In the genomic region with DNA sequence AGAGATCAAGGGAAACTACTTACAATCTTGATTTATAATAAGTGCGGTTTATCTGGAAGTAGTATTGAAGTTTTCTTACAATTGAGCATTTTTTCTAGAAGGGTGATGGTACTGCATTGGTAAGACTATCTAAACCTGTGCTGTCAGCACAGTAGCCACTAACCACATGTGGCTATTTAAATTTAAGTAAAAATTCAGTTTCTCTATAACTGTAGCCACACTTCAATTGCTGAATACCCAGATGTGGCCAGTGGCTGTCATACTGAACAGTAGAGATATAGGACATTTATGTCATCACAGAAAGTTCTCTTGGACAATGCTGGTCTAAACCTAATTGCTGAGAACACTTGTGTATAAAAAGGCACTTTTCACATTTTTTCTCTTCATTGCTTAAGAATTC, we compare ENCODE assay signal across 17 cellular contexts.
"Had no signal": no experiment of that assay in that cellular context is flagged by ENCODE, and none has a peak within 500 bp of the region (broad histone marks: within the 10 kb centered on the region; RNA-seq: fewer than 3 reads in every experiment).

No MANE protein-coding gene starts in this region.

- H3K9me3 Mint-ChIP-seq: activated CD4-positive, alpha-beta memory T cell treated with anti-CD3 and anti-CD28 coated beads, Interleukin-2, amount 10 ng/mL, durations not matched to agents 7 days and 5 days; activated T-cell treated with anti-CD3 and anti-CD28 coated beads, Interleukin-2, amount 50 U/mL, for 4 hours; neural crest cell; WTC11 had no signal

- H3K27me3 ChIP-seq: adrenal gland, foreskin keratinocyte, thyroid gland had no signal

- H2AFZ ChIP-seq: parathyroid adenoma had no signal

- H3K9me3 ChIP-seq: adrenal gland, thyroid gland had no signal

- H3K4me1 ChIP-seq: adrenal gland, foreskin keratinocyte, parathyroid adenoma had no signal

- H3K27ac Mint-ChIP-seq: activated CD4-positive, alpha-beta memory T cell treated with anti-CD3 and anti-CD28 coated beads, Interleukin-2, amount 10 ng/mL, durations not matched to agents 7 days and 5 days; stimulated activated naive B cell treated with anti-CD40 and anti-IgM and Interleukin-4, amounts not matched to agents 10 μg/mL and 1 μg/mL and 100 μg/mL, for 72 hours; T-helper 17 cell; WTC11 had no signal

- H3K27ac ChIP-seq: adrenal gland, foreskin keratinocyte, parathyroid adenoma, thyroid gland had no signal

- H3K79me2 ChIP-seq: parathyroid adenoma had no signal

- H3K9ac ChIP-seq: parathyroid adenoma had no signal

- H3K4me3 Mint-ChIP-seq: activated CD4-positive, alpha-beta memory T cell treated with anti-CD3 and anti-CD28 coated beads, Interleukin-2, amount 10 ng/mL, durations not matched to agents 7 days and 5 days; activated T-cell treated with anti-CD3 and anti-CD28 coated beads, Interleukin-2, amount 50 U/mL, for 4 hours; neural crest cell; stimulated activated naive B cell treated with anti-CD40 and anti-IgM and Interleukin-4, amounts not matched to agents 10 μg/mL and 1 μg/mL and 100 μg/mL, for 72 hours; T-helper 17 cell; WTC11 had no signal

- H3K36me3 ChIP-seq: adrenal gland, thyroid gland had no signal

- H3K4me3 ChIP-seq: adrenal gland, thyroid gland had no signal

- DNase-seq: activated CD4-positive, alpha-beta memory T cell treated with anti-CD3 and anti-CD28 coated beads, Interleukin-2, amount 10 ng/mL, durations not matched to agents 7 days and 5 days; activated CD4-positive, alpha-beta T cell treated with anti-CD3 and anti-CD28 coated beads for 4 hours; activated effector memory CD4-positive, alpha-beta T cell treated with Interleukin-2 at 50 U/mL for 16 hours; activated naive CD4-positive, alpha-beta T cell treated with anti-CD3 and anti-CD28 coated beads, Interleukin-2, amount 50 U/mL, for 16 hours; activated T-cell treated with anti-CD3 and anti-CD28 coated beads, Interleukin-2, amount 50 U/mL, for 4 hours; adrenal gland; effector CD4-positive, alpha-beta T cell; foreskin keratinocyte; glutamatergic neuron; mesendoderm; stimulated activated CD4-positive, alpha-beta T cell treated with anti-CD3 and anti-CD28 coated beads, Interleukin-2, amount 100 ng/mL, for 48 hours; stimulated activated naive B cell treated with anti-CD40 and anti-IgM and Interleukin-4, amounts not matched to agents 10 μg/mL and 1 μg/mL and 100 μg/mL, for 72 hours; T-helper 17 cell; thyroid gland had no signal

- ATAC-seq: activated T-cell treated with anti-CD3 and anti-CD28 coated beads, Interleukin-2, amount 50 U/mL, for 4 hours; foreskin keratinocyte; stimulated activated naive B cell treated with anti-CD40 and anti-IgM and Interleukin-4, amounts not matched to agents 10 μg/mL and 1 μg/mL and 100 μg/mL, for 72 hours; T-helper 17 cell; WTC11 had no signal

- H3K36me3 Mint-ChIP-seq: stimulated activated naive B cell treated with anti-CD40 and anti-IgM and Interleukin-4, amounts not matched to agents 10 μg/mL and 1 μg/mL and 100 μg/mL, for 72 hours; WTC11 had no signal

- H3K4me1 Mint-ChIP-seq: activated CD4-positive, alpha-beta memory T cell treated with anti-CD3 and anti-CD28 coated beads, Interleukin-2, amount 10 ng/mL, durations not matched to agents 7 days and 5 days had no signal
